8 cellular contexts compared by ENCODE assay signal in the genomic region with DNA sequence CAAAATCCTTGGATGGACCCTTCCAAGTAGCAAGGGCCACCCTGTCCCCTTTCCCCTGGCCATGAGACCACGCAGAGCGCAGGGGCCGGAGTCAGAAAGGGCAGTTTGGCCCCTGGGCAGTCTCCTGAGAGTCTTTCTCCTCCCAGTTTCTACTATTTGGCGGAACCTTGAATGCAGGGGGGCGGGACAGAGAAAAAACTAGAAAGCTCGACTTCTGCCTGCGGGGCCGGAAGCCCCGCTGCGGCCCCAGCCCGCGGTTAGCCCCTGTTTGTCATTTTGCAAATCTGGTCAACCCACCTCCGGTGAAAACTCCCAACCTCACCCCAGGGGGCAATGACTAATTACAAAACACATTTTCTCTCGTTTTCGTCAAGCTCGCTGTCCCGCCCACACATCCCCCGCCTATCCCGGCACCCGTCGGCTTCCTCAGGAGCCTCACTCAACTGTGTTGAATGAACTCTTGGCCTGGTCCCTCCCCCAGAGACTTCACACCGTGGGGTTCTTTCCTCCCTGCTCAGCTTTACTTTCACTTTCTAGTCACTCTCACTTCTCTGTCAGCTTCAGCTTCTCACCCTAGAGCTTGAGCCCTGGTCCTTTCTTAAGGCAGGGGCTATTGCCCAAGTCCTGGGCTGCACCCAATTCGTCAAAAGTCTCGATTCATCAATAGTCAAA.
DNase-seq lines count a peak whose midpoint lies in the region; ATAC-seq and TF ChIP-seq lines count a peak whose summit lies in the region.

No MANE protein-coding gene starts in this region.

- H3K4me1 ChIP-seq in lower lobe of right lung = peaks cover 31% of the 10 kb centered on the region

- intact Hi-C loops in lower lobe of right lung (cut with DNase I) = no loop called here

- no peak for TF ChIP-seq CTCF in lower lobe of right lung (IDR thresholded peaks at IDR 0.05)

- peak overlapping the region; percentile 53 for H3K4me3 ChIP-seq in lower lobe of right lung

- no peaks in the 10 kb centered on the region for H3K27me3 ChIP-seq in lower lobe of right lung (ENCODE audit: low read depth)

- no peaks in the 10 kb centered on the region for H3K36me3 ChIP-seq in lower lobe of right lung

- H3K9me3 ChIP-seq in lower lobe of right lung = no peaks in the 10 kb centered on the region

- ATAC-seq in HG02884 (IDR thresholded peaks at IDR 0.05; ENCODE audit: unreplicated experiment) (peak; percentile 76), lower lobe of right lung (peak; percentile 95 to 98)

- peak overlapping the region; percentile 76 for H3K27ac ChIP-seq in lower lobe of right lung

- DNase-seq in NCI-H748 (lab: John Stamatoyannopoulos, UW; ENCODE audit: unreplicated experiment) (peak; percentile 64), NCI-H748 treated with DMSO at 0.1 percent for 48 hours (lab: John Stamatoyannopoulos, UW) (no peak), NCI-H2227 (lab: John Stamatoyannopoulos, UW; ENCODE audit: unreplicated experiment) (peak; percentile 79), dermis microvascular lymphatic vessel endothelial cell (ENCODE audit: low read depth in 2 of 2) (peak; percentile 49 to 86), lower lobe of right lung (peak; percentile 93)
- DNase-seq in activated CD4-positive, alpha-beta T cell treated with anti-CD3 and anti-CD28 coated beads, Interleukin-2, amount 50 U/mL, for 4 hours = peak; percentile 98
- peak; percentile 89 to 93 (median 92) for DNase-seq in stimulated activated CD4-positive, alpha-beta T cell treated with anti-CD3 and anti-CD28 coated beads, TNF-alpha, amount 100 ng/mL, for 1 hour (ENCODE audit: low read depth in 3 of 3, low spot score in 1 of 3)
